In the genomic region with DNA sequence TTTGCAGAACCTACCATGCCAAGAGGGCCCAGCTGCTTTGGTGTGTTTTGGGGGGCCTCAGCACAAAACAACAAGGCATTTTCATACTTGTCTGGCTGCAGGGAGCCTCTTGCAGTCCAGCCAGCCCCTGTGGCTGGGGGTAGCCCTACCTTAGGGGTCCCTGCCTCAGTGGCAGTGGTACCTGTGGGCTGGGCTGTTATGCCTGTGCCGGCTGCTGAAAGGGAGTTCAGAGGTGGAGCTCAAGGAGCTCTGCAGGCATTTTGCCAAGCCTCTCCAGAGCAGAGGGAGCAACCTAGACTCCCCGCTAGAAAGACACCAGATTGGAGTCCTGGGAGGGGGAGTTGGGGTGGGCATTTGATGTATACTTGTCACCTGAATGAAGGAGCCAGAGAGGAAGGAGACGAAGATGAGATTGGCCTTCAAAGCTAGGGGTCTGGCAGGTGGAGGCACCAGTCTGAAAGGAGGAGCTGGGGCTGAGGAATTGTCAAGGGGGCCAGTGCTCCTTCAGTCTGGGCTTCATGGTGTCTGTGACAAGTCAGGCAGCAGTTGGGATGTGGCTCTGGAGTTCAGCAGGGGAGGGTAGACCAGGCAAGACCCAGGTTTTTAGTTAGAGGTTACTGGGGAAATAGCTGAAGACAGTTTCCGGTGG, we compare ENCODE assay signal across 11 cellular contexts. TPM values are rescaled to one million over a fixed set of nuclear protein-coding genes. Genes with fewer than 3 reads are reported as not detected.
DNase-seq lines count a peak whose midpoint lies in the region; ATAC-seq, FAIRE-seq and TF ChIP-seq lines count a peak whose summit lies in the region.
"Had no signal": no experiment of that assay in that cellular context is flagged by ENCODE, and none has a peak within 500 bp of the region (broad histone marks: within the 10 kb centered on the region; RNA-seq: fewer than 3 reads in every experiment).

No MANE protein-coding gene starts in this region.

- TF ChIP-seq CTCF in Caco-2 (IDR thresholded peaks at IDR 0.05; ENCODE audit: insufficient read depth in 1 of 2, low read depth in 1 of 2, low read length in 1 of 2, severe bottlenecking in 1 of 2, unreplicated experiment in 1 of 2) (no peak), Peyer's patch (IDR thresholded peaks at IDR 0.05) (no peak), pancreas (IDR thresholded peaks at IDR 0.05) (no peak)

- H3K4me1 Mint-ChIP-seq in Caco-2 (ENCODE audit: low read depth, unreplicated experiment): no peaks in the 10 kb centered on the region

- peak overlapping the region; percentile 88 for H3K4me3 Mint-ChIP-seq in Caco-2 (ENCODE audit: unreplicated experiment)

- DNase-seq in Caco-2: no peak
- DNase-seq in Peyer's patch: no peak
- DNase-seq in pancreas: peak in 2 of 6 donors; percentile 47 to 60
- no peak for DNase-seq in head of caudate nucleus
- DNase-seq: retina had no signal

- intact Hi-C loops in Caco-2 (cut with micrococcal nuclease; ENCODE audit: unreplicated experiment): no loop called here
- intact Hi-C loops in pancreas (cut with DNase I): loop anchor here in 1 of 3 donors (10.0 kb wide), 2 partner anchors 56 to 304 kb away; no protein-coding TSS in a partner anchor
- intact Hi-C loops in head of caudate nucleus (cut with DNase I): loop anchor here (5.0 kb wide), 2 partner anchors 38 to 53 kb away; a partner anchor contains a TSS

- H3K36me3 Mint-ChIP-seq in Caco-2 (ENCODE audit: insufficient read depth, unreplicated experiment): peaks cover 5% of the 10 kb centered on the region

- no peaks in the 10 kb centered on the region for H3K27me3 ChIP-seq in Caco-2 (replicated peaks; ENCODE audit: control insufficient read depth, insufficient read depth, low read length)
- no peaks in the 10 kb centered on the region for H3K27me3 ChIP-seq in Peyer's patch
- H3K27me3 ChIP-seq in endocrine pancreas (ENCODE audit: control insufficient read depth, insufficient read depth, low read length): no peaks in the 10 kb centered on the region
- no peaks in the 10 kb centered on the region for H3K27me3 ChIP-seq in pancreas

- H3K27ac ChIP-seq in Peyer's patch (peak overlapping the region in 3 of 4 donors; percentile 80 to 93 (median 92)), pancreas (peak overlapping the region in 3 of 4 donors; percentile 87 to 98 (median 96))

- H3K9me3 Mint-ChIP-seq in Caco-2 (ENCODE audit: unreplicated experiment): no peaks in the 10 kb centered on the region

- CTCF ChIA-PET in Caco-2 (lab: Charles Lee): interaction anchor here (0.6 to 2.9 kb wide), 7 partner anchors 9 to 328 kb away, joined by 3 to 17 read pairs (median 6); a partner anchor contains a TSS

- BruUV-seq in Caco-2 (replicated peaks; lab: Mats Ljungman, UMichigan): TSS peak; percentile 24

- 41 to 47% methylated on average over 4 of the region's 4 CpGs for WGBS in pancreas, 2 donors

- TF ChIP-seq POLR2A in Peyer's patch (IDR thresholded peaks at IDR 0.05): no peak

- H3K9ac ChIP-seq in endocrine pancreas (ENCODE audit: control insufficient read depth, insufficient read depth, low read length): peak overlapping the region; percentile 83

- peak overlapping the region; percentile 73 for H3K27ac Mint-ChIP-seq in Caco-2 (ENCODE audit: unreplicated experiment)

- H3K9me3 ChIP-seq in Caco-2 (no peaks in the 10 kb centered on the region), Peyer's patch (no peaks in the 10 kb centered on the region), endocrine pancreas (ENCODE audit: control insufficient read depth, low read length) (no peaks in the 10 kb centered on the region), pancreas (no peaks in the 10 kb centered on the region)

- no peaks in the 10 kb centered on the region for H3K27me3 Mint-ChIP-seq in Caco-2 (ENCODE audit: insufficient read depth, unreplicated experiment)

- H3K36me3 ChIP-seq in Caco-2 (ENCODE audit: control insufficient read depth, insufficient read depth, low read length): no peaks in the 10 kb centered on the region; the same call in 1 of the 2 replicates
- peaks cover 0 to 15% (median 0%) of the 10 kb centered on the region in 3 donors for H3K36me3 ChIP-seq in Peyer's patch
- H3K36me3 ChIP-seq in endocrine pancreas (ENCODE audit: control insufficient read depth, insufficient read depth, low read length): peaks cover 2% of the 10 kb centered on the region
- H3K36me3 ChIP-seq in pancreas: peaks cover 0 to 7% (median 0%) of the 10 kb centered on the region in 3 donors

- POLR2A ChIA-PET in Caco-2 (lab: Charles Lee): no interaction called here

- ATAC-seq in pancreas: no peak
- ATAC-seq in GM18868 (IDR thresholded peaks at IDR 0.05; ENCODE audit: unreplicated experiment): no peak
- ATAC-seq in HG02759 (IDR thresholded peaks at IDR 0.05; ENCODE audit: unreplicated experiment): no peak
- ATAC-seq in GM21423 (IDR thresholded peaks at IDR 0.05; ENCODE audit: unreplicated experiment): no peak

- FAIRE-seq in pancreas (lab: Jason Lieb, UNC): no peak
- FAIRE-seq: frontal cortex, HTR-8/SVneo had no signal

- no peak overlapping the region for H3K4me3 ChIP-seq in Caco-2 (ENCODE audit: low read depth, low read length)
- peak overlapping the region in 3 of 4 donors; percentile 55 to 84 (median 65) for H3K4me3 ChIP-seq in Peyer's patch
- peak overlapping the region; percentile 52 for H3K4me3 ChIP-seq in endocrine pancreas (ENCODE audit: control insufficient read depth, insufficient read depth, low read length)
- peak overlapping the region in 2 of 4 donors; percentile 86 to 88 for H3K4me3 ChIP-seq in pancreas

- H3K4me1 ChIP-seq in Caco-2 (peaks cover 10% of the 10 kb centered on the region), Peyer's patch (peaks cover 0 to 20% (median 3%) of the 10 kb centered on the region in 4 donors), endocrine pancreas (ENCODE audit: control insufficient read depth, insufficient read depth, low read length) (no peaks in the 10 kb centered on the region), pancreas (no peaks in the 10 kb centered on the region)

RNA-seq across cellular contexts. Expression of a gene that starts 1.5 kb away (rescaled TPM):
- total RNA-seq in Caco-2 (2022) (15.9 and 17.4 TPM in 2 replicates), Peyer's patch (100 to 1,000 TPM in 2 of 4 donors, 10 to 100 TPM in 2; 14.9 to 200 (median 95.3) TPM), pancreas (10 to 100 TPM; 10.7 to 14.7 (median 11.6) TPM)
- 10 to 100 TPM; 30.9 to 62.0 TPM for polyA plus RNA-seq in pancreas

RNA-seq across cellular contexts. Expression of a gene that starts 15.9 kb away (rescaled TPM):
- total RNA-seq in Caco-2 (2022): 3.7 and 4.1 TPM in 2 replicates
- 100 to 1,000 TPM in 2 of 4 donors, 10 to 100 TPM in 2; 13.2 to 128 (median 97.5) TPM for total RNA-seq in Peyer's patch
- total RNA-seq in pancreas: 1 to 10 TPM; 1.5 to 2.8 (median 1.9) TPM
- 1 to 10 TPM; 1.4 to 5.0 TPM for polyA plus RNA-seq in pancreas

RNA-seq across cellular contexts. Expression of a gene that starts 37.3 kb away (rescaled TPM):
- total RNA-seq in Caco-2 (2022): 0.59 and 0.81 TPM in 2 replicates
- total RNA-seq in Peyer's patch: under 1 TPM in 1 of 4 donors, not detected in 3; 0.66 TPM
- under 1 TPM; 0.19 to 0.93 (median 0.31) TPM for total RNA-seq in pancreas
- 1 to 10 TPM in 1 of 2 donors, under 1 TPM in 1; 0.42 to 1.1 TPM for polyA plus RNA-seq in pancreas

RNA-seq across cellular contexts. Expression of a gene that starts 37.5 kb away (rescaled TPM):
- total RNA-seq in Caco-2 (2022) (356 and 449 TPM in 2 replicates), Peyer's patch (100 to 1,000 TPM in 3 of 4 donors, 10 to 100 TPM in 1; 71.8 to 366 (median 196) TPM), pancreas (100 to 1,000 TPM; 133 to 235 (median 189) TPM)
- polyA plus RNA-seq in pancreas: 100 to 1,000 TPM; 208 to 216 TPM

RNA-seq across cellular contexts. Expression of a gene that starts 44.5 kb away (rescaled TPM):
- total RNA-seq in Caco-2 (2022) (1.1 and 4.1 TPM in 2 replicates), Peyer's patch (10 to 100 TPM in 2 of 4 donors, 1 to 10 TPM in 1, not detected in 1; 7.2 to 29.9 (median 20.1) TPM), pancreas (1 to 10 TPM in 3 of 6 donors, under 1 TPM in 3; 0.55 to 2.0 (median 1.1) TPM)
- polyA plus RNA-seq in pancreas: 1 to 10 TPM; 2.3 to 3.9 TPM
